Comparison of ENCODE assay signal across 26 cellular contexts in the genomic region with DNA sequence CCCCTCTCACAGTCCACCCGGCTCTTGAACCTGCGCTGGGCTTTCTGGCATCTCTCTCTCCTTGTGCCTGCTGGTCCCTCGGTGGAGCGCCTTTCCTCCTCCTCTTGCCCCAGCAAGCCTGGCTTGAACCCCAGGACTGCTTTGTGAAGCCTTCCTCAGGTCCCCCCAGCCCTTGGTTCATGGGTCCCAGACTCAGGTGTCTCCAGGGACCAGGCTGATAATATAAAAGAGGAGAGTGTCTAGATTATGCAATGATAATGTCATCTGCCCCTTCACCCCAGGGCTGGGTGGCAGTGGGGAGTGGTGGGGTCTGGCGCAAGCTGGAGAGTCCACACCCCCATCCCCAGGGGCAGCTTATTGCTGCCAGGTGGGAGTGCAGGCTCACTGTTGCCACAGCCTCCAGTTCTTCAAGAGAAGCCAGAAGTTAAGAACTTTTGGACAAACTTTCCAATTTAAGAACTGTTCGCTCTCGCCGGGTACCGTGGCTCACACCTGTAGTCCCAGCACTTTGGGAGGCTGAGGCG.
"Had no signal": no experiment of that assay in that cellular context is flagged by ENCODE, and none has a peak within 500 bp of the region (broad histone marks: within the 10 kb centered on the region; RNA-seq: fewer than 3 reads in every experiment).

No MANE protein-coding gene starts in this region.

- H3K27ac Mint-ChIP-seq: activated CD4-positive, alpha-beta T cell treated with anti-CD3 and anti-CD28 coated beads for 36 hours; activated naive CD4-positive, alpha-beta T cell treated with anti-CD3 and anti-CD28 coated beads for 36 hours; activated naive CD8-positive, alpha-beta T cell treated with anti-CD3 and anti-CD28 coated beads, Interleukin-2, amount 10 ng/mL, durations not matched to agents 7 days and 5 days; activated T-helper 1 cell treated with anti-CD3 and anti-CD28 coated beads, Interleukin-12 subunit alpha, Interleukin-12 subunit beta, Interleukin-2, Interleukin-4 antibody, amounts not matched to agents 30 ng/mL and 10 ng/mL and 1 ng/mL, durations not matched to agents 14 hours and 24 hours and 36 hours; stimulated activated memory B cell treated with anti-CD40 and anti-IgM and Interleukin-4, amounts not matched to agents 10 μg/mL and 1 μg/mL and 100 μg/mL, for 72 hours; T-helper 2 cell treated with Interferon-gamma antibody and Interleukin-4, amounts not matched to agents 5 μg/mL and 100 μg/mL, for 36 hours had no signal

- H3K4me1 Mint-ChIP-seq: activated CD4-positive, alpha-beta T cell treated with anti-CD3 and anti-CD28 coated beads for 36 hours; activated naive CD8-positive, alpha-beta T cell treated with anti-CD3 and anti-CD28 coated beads, Interleukin-2, amount 10 ng/mL, durations not matched to agents 7 days and 5 days had no signal

- H3K27ac ChIP-seq: brain microvascular endothelial cell, lower lobe of right lung, testis, uterus had no signal

- H3K27me3 Mint-ChIP-seq: activated CD4-positive, alpha-beta T cell treated with anti-CD3 and anti-CD28 coated beads for 36 hours; activated naive CD8-positive, alpha-beta T cell treated with anti-CD3 and anti-CD28 coated beads, Interleukin-2, amount 10 ng/mL, durations not matched to agents 7 days and 5 days; naive B cell; stimulated activated memory B cell treated with anti-CD40 and anti-IgM and Interleukin-4, amounts not matched to agents 10 μg/mL and 1 μg/mL and 100 μg/mL, for 72 hours had no signal

- ATAC-seq: activated CD4-positive, alpha-beta T cell treated with anti-CD3 and anti-CD28 coated beads for 36 hours; esophagus mucosa; left lobe of liver; lower lobe of right lung; stimulated activated memory B cell treated with anti-CD40 and anti-IgM and Interleukin-4, amounts not matched to agents 10 μg/mL and 1 μg/mL and 100 μg/mL, for 72 hours had no signal

- H3K27me3 ChIP-seq: brain microvascular endothelial cell, testis, uterus had no signal

- H3K4me3 ChIP-seq: lower lobe of right lung, testis, uterus had no signal

- DNase-seq: activated CD4-positive, alpha-beta T cell treated with anti-CD3 and anti-CD28 coated beads for 36 hours; activated CD4-positive, alpha-beta T cell treated with anti-CD3 and anti-CD28 coated beads, Interleukin-2, amount 50 U/mL, for 4 hours; activated CD4-positive, CD25-positive, alpha-beta regulatory T cell; activated effector memory CD4-positive, alpha-beta T cell treated with anti-CD3 and anti-CD28 coated beads, Interleukin-2, amount 50 U/mL, for 16 hours; activated naive CD4-positive, alpha-beta T cell treated with anti-CD3 and anti-CD28 coated beads for 36 hours; activated naive CD8-positive, alpha-beta T cell treated with anti-CD3 and anti-CD28 coated beads, Interleukin-2, amount 10 ng/mL, durations not matched to agents 7 days and 5 days; amniotic stem cell; brain microvascular endothelial cell; caudate nucleus; head of caudate nucleus; lower lobe of right lung; naive B cell; small intestine; stimulated activated CD4-positive, alpha-beta T cell treated with anti-CD3 and anti-CD28 coated beads, Interleukin-4, amount 100 ng/mL, for 4 hours; stimulated activated CD8-positive, alpha-beta memory T cell treated with anti-CD3 and anti-CD28 coated beads, Interleukin-4, amount 100 ng/mL, for 48 hours; T-helper 1 cell; trophoblast cell; uterus had no signal

- H3K4me3 Mint-ChIP-seq: activated CD4-positive, alpha-beta T cell treated with anti-CD3 and anti-CD28 coated beads for 36 hours; activated naive CD4-positive, alpha-beta T cell treated with anti-CD3 and anti-CD28 coated beads for 36 hours; activated naive CD8-positive, alpha-beta T cell treated with anti-CD3 and anti-CD28 coated beads, Interleukin-2, amount 10 ng/mL, durations not matched to agents 7 days and 5 days; activated T-helper 1 cell treated with anti-CD3 and anti-CD28 coated beads, Interleukin-12 subunit alpha, Interleukin-12 subunit beta, Interleukin-2, Interleukin-4 antibody, amounts not matched to agents 30 ng/mL and 10 ng/mL and 1 ng/mL, durations not matched to agents 14 hours and 24 hours and 36 hours; endodermal cell; neural crest cell; stimulated activated memory B cell treated with anti-CD40 and anti-IgM and Interleukin-4, amounts not matched to agents 10 μg/mL and 1 μg/mL and 100 μg/mL, for 72 hours; T-helper 2 cell treated with Interferon-gamma antibody and Interleukin-4, amounts not matched to agents 5 μg/mL and 100 μg/mL, for 36 hours had no signal

- H3K9me3 Mint-ChIP-seq: activated naive CD4-positive, alpha-beta T cell treated with anti-CD3 and anti-CD28 coated beads for 36 hours; activated T-helper 1 cell treated with anti-CD3 and anti-CD28 coated beads, Interleukin-12 subunit alpha, Interleukin-12 subunit beta, Interleukin-2, Interleukin-4 antibody, amounts not matched to agents 30 ng/mL and 10 ng/mL and 1 ng/mL, durations not matched to agents 14 hours and 24 hours and 36 hours; endodermal cell; neural crest cell; stimulated activated memory B cell treated with anti-CD40 and anti-IgM and Interleukin-4, amounts not matched to agents 10 μg/mL and 1 μg/mL and 100 μg/mL, for 72 hours; T-helper 2 cell treated with Interferon-gamma antibody and Interleukin-4, amounts not matched to agents 5 μg/mL and 100 μg/mL, for 36 hours had no signal

- H3K9me3 ChIP-seq: lower lobe of right lung, testis, uterus had no signal

- H3K36me3 ChIP-seq: brain microvascular endothelial cell, uterus had no signal

- H3K4me1 ChIP-seq: uterus had no signal
